In genomic region chr5:141742866-141743651, GRCh38 we compare ENCODE assay signal across 1 cellular context.
TF ChIP-seq lines count a peak whose summit lies in the region.

No MANE protein-coding gene starts in this region.

TF ChIP-seq in K562, 482 proteins besides CTCF, POLR2A, EP300 and RAD21 (continued from another document and continues in another):
- TF ChIP-seq ZNF347 (CRISPR knock-in tag; IDR thresholded peaks at IDR 0.05; ENCODE audit: low read depth) (no peak), LCOR (CRISPR knock-in tag; IDR thresholded peaks at IDR 0.05) (no peak), TAL1 (IDR thresholded peaks at IDR 0.05) (no peak), SMAD1 (IDR thresholded peaks at IDR 0.05; ENCODE audit: low read depth, low read length, partially characterized antibody) (no peak), ZNF780A (CRISPR knock-in tag; IDR thresholded peaks at IDR 0.05) (no peak), RBM34 (IDR thresholded peaks at IDR 0.05; ENCODE audit: borderline replicate concordance, insufficient read depth, low read length) (no peak), NR4A1 (CRISPR knock-in tag; IDR thresholded peaks at IDR 0.05) (no peak), NR4A1 (tag; IDR thresholded peaks at IDR 0.05) (no peak), TEAD2 (tag; IDR thresholded peaks at IDR 0.05) (no peak), ZFP1 (CRISPR knock-in tag; IDR thresholded peaks at IDR 0.05) (no peak), MIER1 (IDR thresholded peaks at IDR 0.05; ENCODE audit: low read depth) (peak; percentile 96), TOE1 (IDR thresholded peaks at IDR 0.05; ENCODE audit: borderline replicate concordance) (no peak), TOE1 (CRISPR knock-in tag; IDR thresholded peaks at IDR 0.05; ENCODE audit: borderline replicate concordance, low read depth) (no peak), BRF1 (IDR thresholded peaks at IDR 0.05; ENCODE audit: borderline replicate concordance, extremely low read depth, insufficient read length) (no peak), ZNF436 (CRISPR knock-in tag; IDR thresholded peaks at IDR 0.05) (no peak), NR2C2 (CRISPR knock-in tag; IDR thresholded peaks at IDR 0.05) (peak; percentile 54; the same call in 1 of the 2 replicates), NR2C2 (tag; IDR thresholded peaks at IDR 0.05) (no peak), ZBTB26 (CRISPR knock-in tag; IDR thresholded peaks at IDR 0.05) (no peak), HNRNPL (IDR thresholded peaks at IDR 0.05; ENCODE audit: low read depth, low read length) (no peak), JUNB (CRISPR knock-in tag; conservative IDR thresholded peaks at IDR 0.05) (no peak), MLX (CRISPR knock-in tag; conservative IDR thresholded peaks at IDR 0.05) (no peak), MTF1 (CRISPR knock-in tag; IDR thresholded peaks at IDR 0.05; ENCODE audit: borderline replicate concordance) (no peak), NR2C1 (IDR thresholded peaks at IDR 0.05) (no peak), NR2C1 (tag; IDR thresholded peaks at IDR 0.05) (no peak), CREB5 (CRISPR knock-in tag; IDR thresholded peaks at IDR 0.05) (no peak), ZSCAN32 (CRISPR knock-in tag; IDR thresholded peaks at IDR 0.05) (no peak), SMAD4 (CRISPR knock-in tag; conservative IDR thresholded peaks at IDR 0.05) (no peak), CHD1 (IDR thresholded peaks at IDR 0.05; ENCODE audit: low read length) (no peak), TCF3 (CRISPR knock-in tag; IDR thresholded peaks at IDR 0.05) (no peak), REST (CRISPR knock-in tag; IDR thresholded peaks at IDR 0.05; ENCODE audit: low read depth) (peak; percentile 98), PRMT5 (CRISPR knock-in tag; IDR thresholded peaks at IDR 0.05) (peak; percentile 84; the same call in 1 of the 2 replicates), CTCFL (IDR thresholded peaks at IDR 0.05; ENCODE audit: borderline replicate concordance, insufficient read depth, low read depth, low read length, poor library complexity, severe bottlenecking) (no peak), RFX7 (CRISPR knock-in tag; IDR thresholded peaks at IDR 0.05) (no peak), ZNF175 (CRISPR knock-in tag; IDR thresholded peaks at IDR 0.05; ENCODE audit: low read depth) (no peak), KHSRP (IDR thresholded peaks at IDR 0.05) (no peak), PCBP2 (IDR thresholded peaks at IDR 0.05; ENCODE audit: low read depth, low read length, poor library complexity, severe bottlenecking) (no peak), BCOR (IDR thresholded peaks at IDR 0.05) (no peak), ZNF395 (CRISPR knock-in tag; IDR thresholded peaks at IDR 0.05) (0 out of 2 replicates have a peak, but pooled peaks have one; percentile 39), ZNF431 (CRISPR knock-in tag; IDR thresholded peaks at IDR 0.05) (no peak), ARNT (IDR thresholded peaks at IDR 0.05) (no peak), TRIM28 (IDR thresholded peaks at IDR 0.05) (no peak), SP2 (IDR thresholded peaks at IDR 0.05; ENCODE audit: extremely low read depth, low read depth, low read length, poor library complexity, severe bottlenecking) (no peak), FOXM1 (IDR thresholded peaks at IDR 0.05; ENCODE audit: low read depth) (no peak), FOXM1 (CRISPR knock-in tag; IDR thresholded peaks at IDR 0.05; ENCODE audit: low read depth) (0 out of 2 replicates have a peak, but pooled peaks have one; percentile 42), NR2F6 (CRISPR knock-in tag; IDR thresholded peaks at IDR 0.05) (no peak)
- TF ChIP-seq, protein P1, sequence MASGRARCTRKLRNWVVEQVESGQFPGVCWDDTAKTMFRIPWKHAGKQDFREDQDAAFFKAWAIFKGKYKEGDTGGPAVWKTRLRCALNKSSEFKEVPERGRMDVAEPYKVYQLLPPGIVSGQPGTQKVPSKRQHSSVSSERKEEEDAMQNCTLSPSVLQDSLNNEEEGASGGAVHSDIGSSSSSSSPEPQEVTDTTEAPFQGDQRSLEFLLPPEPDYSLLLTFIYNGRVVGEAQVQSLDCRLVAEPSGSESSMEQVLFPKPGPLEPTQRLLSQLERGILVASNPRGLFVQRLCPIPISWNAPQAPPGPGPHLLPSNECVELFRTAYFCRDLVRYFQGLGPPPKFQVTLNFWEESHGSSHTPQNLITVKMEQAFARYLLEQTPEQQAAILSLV (tag; IDR thresholded peaks at IDR 0.05), result no peak
- TF ChIP-seq, protein P2, sequence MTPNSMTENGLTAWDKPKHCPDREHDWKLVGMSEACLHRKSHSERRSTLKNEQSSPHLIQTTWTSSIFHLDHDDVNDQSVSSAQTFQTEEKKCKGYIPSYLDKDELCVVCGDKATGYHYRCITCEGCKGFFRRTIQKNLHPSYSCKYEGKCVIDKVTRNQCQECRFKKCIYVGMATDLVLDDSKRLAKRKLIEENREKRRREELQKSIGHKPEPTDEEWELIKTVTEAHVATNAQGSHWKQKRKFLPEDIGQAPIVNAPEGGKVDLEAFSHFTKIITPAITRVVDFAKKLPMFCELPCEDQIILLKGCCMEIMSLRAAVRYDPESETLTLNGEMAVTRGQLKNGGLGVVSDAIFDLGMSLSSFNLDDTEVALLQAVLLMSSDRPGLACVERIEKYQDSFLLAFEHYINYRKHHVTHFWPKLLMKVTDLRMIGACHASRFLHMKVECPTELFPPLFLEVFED (CRISPR knock-in tag; conservative IDR thresholded peaks at IDR 0.05), result no peak
- TF ChIP-seq, protein P3, sequence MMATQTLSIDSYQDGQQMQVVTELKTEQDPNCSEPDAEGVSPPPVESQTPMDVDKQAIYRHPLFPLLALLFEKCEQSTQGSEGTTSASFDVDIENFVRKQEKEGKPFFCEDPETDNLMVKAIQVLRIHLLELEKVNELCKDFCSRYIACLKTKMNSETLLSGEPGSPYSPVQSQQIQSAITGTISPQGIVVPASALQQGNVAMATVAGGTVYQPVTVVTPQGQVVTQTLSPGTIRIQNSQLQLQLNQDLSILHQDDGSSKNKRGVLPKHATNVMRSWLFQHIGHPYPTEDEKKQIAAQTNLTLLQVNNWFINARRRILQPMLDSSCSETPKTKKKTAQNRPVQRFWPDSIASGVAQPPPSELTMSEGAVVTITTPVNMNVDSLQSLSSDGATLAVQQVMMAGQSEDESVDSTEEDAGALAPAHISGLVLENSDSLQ (IDR thresholded peaks at IDR 0.05), result no peak
- TF ChIP-seq, protein P4, sequence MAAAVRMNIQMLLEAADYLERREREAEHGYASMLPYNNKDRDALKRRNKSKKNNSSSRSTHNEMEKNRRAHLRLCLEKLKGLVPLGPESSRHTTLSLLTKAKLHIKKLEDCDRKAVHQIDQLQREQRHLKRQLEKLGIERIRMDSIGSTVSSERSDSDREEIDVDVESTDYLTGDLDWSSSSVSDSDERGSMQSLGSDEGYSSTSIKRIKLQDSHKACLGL (CRISPR knock-in tag; IDR thresholded peaks at IDR 0.05; ENCODE audit: borderline replicate concordance, poor library complexity, severe bottlenecking), result no peak
- TF ChIP-seq, protein P5, sequence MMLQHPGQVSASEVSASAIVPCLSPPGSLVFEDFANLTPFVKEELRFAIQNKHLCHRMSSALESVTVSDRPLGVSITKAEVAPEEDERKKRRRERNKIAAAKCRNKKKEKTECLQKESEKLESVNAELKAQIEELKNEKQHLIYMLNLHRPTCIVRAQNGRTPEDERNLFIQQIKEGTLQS (IDR thresholded peaks at IDR 0.05), result no peak
- TF ChIP-seq, protein P5 (CRISPR knock-in tag; conservative IDR thresholded peaks at IDR 0.05), result no peak
- TF ChIP-seq, protein P6, sequence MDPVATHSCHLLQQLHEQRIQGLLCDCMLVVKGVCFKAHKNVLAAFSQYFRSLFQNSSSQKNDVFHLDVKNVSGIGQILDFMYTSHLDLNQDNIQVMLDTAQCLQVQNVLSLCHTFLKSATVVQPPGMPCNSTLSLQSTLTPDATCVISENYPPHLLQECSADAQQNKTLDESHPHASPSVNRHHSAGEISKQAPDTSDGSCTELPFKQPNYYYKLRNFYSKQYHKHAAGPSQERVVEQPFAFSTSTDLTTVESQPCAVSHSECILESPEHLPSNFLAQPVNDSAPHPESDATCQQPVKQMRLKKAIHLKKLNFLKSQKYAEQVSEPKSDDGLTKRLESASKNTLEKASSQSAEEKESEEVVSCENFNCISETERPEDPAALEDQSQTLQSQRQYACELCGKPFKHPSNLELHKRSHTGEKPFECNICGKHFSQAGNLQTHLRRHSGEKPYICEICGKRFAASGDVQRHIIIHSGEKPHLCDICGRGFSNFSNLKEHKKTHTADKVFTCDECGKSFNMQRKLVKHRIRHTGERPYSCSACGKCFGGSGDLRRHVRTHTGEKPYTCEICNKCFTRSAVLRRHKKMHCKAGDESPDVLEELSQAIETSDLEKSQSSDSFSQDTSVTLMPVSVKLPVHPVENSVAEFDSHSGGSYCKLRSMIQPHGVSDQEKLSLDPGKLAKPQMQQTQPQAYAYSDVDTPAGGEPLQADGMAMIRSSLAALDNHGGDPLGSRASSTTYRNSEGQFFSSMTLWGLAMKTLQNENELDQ (CRISPR knock-in tag; IDR thresholded peaks at IDR 0.05; ENCODE audit: borderline replicate concordance), result no peak
